ENCODE assay signal across 8 cellular contexts in genomic region chr16:4116328-4117249, GRCh38. TPM values are rescaled to one million over a fixed set of nuclear protein-coding genes. Genes with fewer than 3 reads are reported as not detected.
DNase-seq lines count a peak whose midpoint lies in the region; ATAC-seq, FAIRE-seq and TF ChIP-seq lines count a peak whose summit lies in the region.

TSS of gene ADCY9 (minus strand) at chr16:4116442. CDS start at chr16:4115442, 1,000 bp downstream.

- peak; percentile 90 for DNase-seq in A673 (ENCODE audit: low spot score)
- peak; percentile 89 for DNase-seq in GM18507 (ENCODE audit: extremely low spot score, insufficient read length, low read depth)
- DNase-seq in OCI-M1 (lab: John Stamatoyannopoulos, UW), result peak; percentile 68
- DNase-seq in fibroblast of mammary gland (ENCODE audit: low read depth), result peak; percentile 61
- DNase-seq in naive B cell, result peak; percentile 76
- peak; percentile 73 to 85 for DNase-seq in stimulated activated effector memory CD8-positive, alpha-beta T cell treated with anti-CD3 and anti-CD28 coated beads, Interleukin-12 subunit alpha, Interleukin-12 subunit beta, amount 100 ng/mL, for 72 hours (ENCODE audit: low spot score in 2 of 2)

- no peaks in the 10 kb centered on the region for H3K9me3 Mint-ChIP-seq in activated T-helper 17 cell treated with anti-CD3 and anti-CD28 coated beads, Interleukin-2, amount 50 U/mL, for 72 hours
- no peaks in the 10 kb centered on the region for H3K9me3 Mint-ChIP-seq in naive B cell
- H3K9me3 Mint-ChIP-seq in stimulated activated effector memory CD8-positive, alpha-beta T cell treated with anti-CD3 and anti-CD28 coated beads, Interleukin-12 subunit alpha, Interleukin-12 subunit beta, amount 100 ng/mL, for 72 hours, result no peaks in the 10 kb centered on the region

- peaks cover 30% of the 10 kb centered on the region for H3K4me1 Mint-ChIP-seq in activated T-helper 17 cell treated with anti-CD3 and anti-CD28 coated beads, Interleukin-2, amount 50 U/mL, for 72 hours
- H3K4me1 Mint-ChIP-seq in naive B cell, result peaks cover 15 to 34% (median 18%) of the 10 kb centered on the region in 3 donors
- H3K4me1 Mint-ChIP-seq in stimulated activated effector memory CD8-positive, alpha-beta T cell treated with anti-CD3 and anti-CD28 coated beads, Interleukin-12 subunit alpha, Interleukin-12 subunit beta, amount 100 ng/mL, for 72 hours, result peaks cover 42% of the 10 kb centered on the region

- POLR2A ChIA-PET in A673 (lab: Charles Lee; ENCODE audit: low non-redundant PET), result no interaction called here

- peaks cover 12% of the 10 kb centered on the region for H3K4me1 ChIP-seq in A673 (ENCODE audit: insufficient read depth, low read length, poor library complexity, severe bottlenecking)

- no peak within 1 kb of the TSS for H3K27ac Mint-ChIP-seq in activated T-helper 17 cell treated with anti-CD3 and anti-CD28 coated beads, Interleukin-2, amount 50 U/mL, for 72 hours
- peak within 1 kb of the TSS in 3 of 6 donors; percentile 75 to 97 (median 93) for H3K27ac Mint-ChIP-seq in naive B cell
- peak within 1 kb of the TSS; percentile 72 for H3K27ac Mint-ChIP-seq in stimulated activated effector memory CD8-positive, alpha-beta T cell treated with anti-CD3 and anti-CD28 coated beads, Interleukin-12 subunit alpha, Interleukin-12 subunit beta, amount 100 ng/mL, for 72 hours

- no peaks in the 10 kb centered on the region for H3K27me3 ChIP-seq in A673 (replicated peaks; ENCODE audit: insufficient read depth, low read depth, low read length, poor library complexity)

- CTCF ChIA-PET in A673 (lab: Charles Lee), result interaction anchor here (0.8 kb wide), 1 partner anchor 137 kb away, joined by 4 read pairs; no protein-coding TSS in a partner anchor

- 0 out of 2 replicates have a peak, but pooled peaks have one; percentile 15 for TF ChIP-seq CTCF in A673 (conservative IDR thresholded peaks at IDR 0.05; ENCODE audit: low read depth, low read length)
- TF ChIP-seq CTCF in fibroblast of mammary gland (conservative IDR thresholded peaks at IDR 0.05; ENCODE audit: control insufficient read depth, insufficient read depth, low read depth, low read length), result no peak

- ATAC-seq in HG03342 (IDR thresholded peaks at IDR 0.05; ENCODE audit: unreplicated experiment) (peak; percentile 51), naive B cell (ENCODE audit: low read depth in 2 of 2) (peak; percentile 72 to 73)
- ATAC-seq in activated T-helper 17 cell treated with anti-CD3 and anti-CD28 coated beads, Interleukin-2, amount 50 U/mL, for 72 hours (replicated peaks), result peak; percentile 85
- peak; percentile 82 for ATAC-seq in stimulated activated effector memory CD8-positive, alpha-beta T cell treated with anti-CD3 and anti-CD28 coated beads, Interleukin-12 subunit alpha, Interleukin-12 subunit beta, amount 100 ng/mL, for 72 hours

- H3K4me3 ChIP-seq in A673 (ENCODE audit: low read depth, low read length, poor library complexity, severe bottlenecking) (peak within 1 kb of the TSS; percentile 69), fibroblast of mammary gland (ENCODE audit: control insufficient read depth, low read depth, low read length) (peak within 1 kb of the TSS; percentile 52)

- intact Hi-C loops in A673 (cut with micrococcal nuclease; ENCODE audit: unreplicated experiment), result loop anchor here (5.0 kb wide), 2 partner anchors 134 to 136 kb away; no protein-coding TSS in a partner anchor

- peaks cover 12% of the 10 kb centered on the region for H3K36me3 Mint-ChIP-seq in activated T-helper 17 cell treated with anti-CD3 and anti-CD28 coated beads, Interleukin-2, amount 50 U/mL, for 72 hours (ENCODE audit: low read depth)
- H3K36me3 Mint-ChIP-seq in naive B cell, result no peaks in the 10 kb centered on the region
- peaks cover 10% of the 10 kb centered on the region for H3K36me3 Mint-ChIP-seq in stimulated activated effector memory CD8-positive, alpha-beta T cell treated with anti-CD3 and anti-CD28 coated beads, Interleukin-12 subunit alpha, Interleukin-12 subunit beta, amount 100 ng/mL, for 72 hours

- no peaks in the 10 kb centered on the region for H3K36me3 ChIP-seq in A673 (ENCODE audit: insufficient read depth, low read length, poor library complexity, severe bottlenecking)

- BruUV-seq in A673 (replicated peaks; lab: Mats Ljungman, UMichigan), result no TSS peak

- peak within 1 kb of the TSS; percentile 76 for H3K4me3 Mint-ChIP-seq in activated T-helper 17 cell treated with anti-CD3 and anti-CD28 coated beads, Interleukin-2, amount 50 U/mL, for 72 hours
- peak within 1 kb of the TSS; percentile 82 to 93 (median 89) for H3K4me3 Mint-ChIP-seq in naive B cell
- H3K4me3 Mint-ChIP-seq in stimulated activated effector memory CD8-positive, alpha-beta T cell treated with anti-CD3 and anti-CD28 coated beads, Interleukin-12 subunit alpha, Interleukin-12 subunit beta, amount 100 ng/mL, for 72 hours, result peak within 1 kb of the TSS; percentile 78

- H3K27me3 Mint-ChIP-seq in activated T-helper 17 cell treated with anti-CD3 and anti-CD28 coated beads, Interleukin-2, amount 50 U/mL, for 72 hours, result peaks cover 3% of the 10 kb centered on the region
- H3K27me3 Mint-ChIP-seq in naive B cell, result peaks cover 0 to 27% (median 3%) of the 10 kb centered on the region in 3 donors

- H3K27ac ChIP-seq in A673 (ENCODE audit: low read depth, low read length, poor library complexity, severe bottlenecking), result peak within 1 kb of the TSS; percentile 82

- H3K9me3 ChIP-seq in A673 (ENCODE audit: low read depth, low read length, poor library complexity, severe bottlenecking), result no peaks in the 10 kb centered on the region

- FAIRE-seq in GM18507 (lab: Jason Lieb, UNC), result no peak

RNA-seq across cellular contexts. Expression of gene ADCY9, which starts in this region (rescaled TPM):
- 7.0 and 8.8 TPM in 2 replicates for total RNA-seq in A673 (2021)
- total RNA-seq in activated T-helper 17 cell treated with anti-CD3 and anti-CD28 coated beads, Interleukin-2, amount 50 U/mL, for 72 hours, result 1 to 10 TPM; 4.1 to 9.4 TPM
- under 1 TPM; 0.08 to 0.91 (median 0.19) TPM for polyA plus RNA-seq in naive B cell (ENCODE audit: low read depth in 6 of 6)

Comparison
In these comparisons a context has a peak if more than half of its experiments do, and no peak if none do; other contexts are left out.
1. Peak in every context shown above with its lines: DNase-seq, ATAC-seq, H3K4me3 ChIP-seq and H3K27ac ChIP-seq.
2. Peak in DNase-seq and ATAC-seq in naive B cell; RNA of the gene not detected or under 1 TPM.